8 cellular contexts compared by ENCODE assay signal in the genomic region with DNA sequence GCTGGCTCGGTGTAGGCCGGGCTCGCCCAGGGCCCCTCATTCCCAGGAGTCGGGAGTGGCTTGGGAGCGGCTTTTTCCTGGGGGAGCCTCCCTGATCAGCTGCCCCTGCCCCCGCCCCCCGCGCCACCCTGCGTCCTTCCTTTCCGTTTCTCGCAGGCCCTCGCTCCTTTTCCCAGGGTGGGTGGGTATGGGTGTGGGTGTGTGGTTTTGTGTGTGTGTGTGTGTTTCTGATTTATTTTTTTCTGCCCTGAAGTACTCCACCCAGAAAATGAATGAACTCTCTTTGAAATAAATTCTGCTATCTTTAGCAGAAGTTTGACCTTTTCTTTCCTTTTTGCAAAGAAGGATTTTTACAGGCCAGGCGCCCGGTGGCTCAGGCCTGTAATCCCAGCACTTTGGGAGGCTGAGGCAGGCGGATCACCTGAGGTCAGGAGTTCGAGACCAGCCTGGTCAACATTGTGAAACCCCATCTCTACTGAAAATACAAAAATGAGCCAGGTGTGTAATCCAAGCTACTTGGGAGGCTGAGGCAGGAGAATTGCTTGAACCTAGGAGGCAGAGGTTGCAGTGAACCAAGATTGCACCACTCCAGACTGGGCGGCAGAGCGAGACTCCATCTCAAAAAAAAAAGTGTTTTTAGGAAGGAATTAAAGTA. TPM values are rescaled to one million over a fixed set of nuclear protein-coding genes. Genes with fewer than 3 reads are reported as not detected.
DNase-seq lines count a peak whose midpoint lies in the region; ATAC-seq lines count a peak whose summit lies in the region.

No MANE protein-coding gene starts in this region.

- H3K4me3 Mint-ChIP-seq in memory B cell: peak overlapping the region; percentile 84

- no peak for DNase-seq in activated naive CD4-positive, alpha-beta T cell treated with anti-CD3 and anti-CD28 coated beads, Interleukin-2, amount 50 U/mL, for 72 hours (ENCODE audit: low spot score in 2 of 2)
- DNase-seq in memory B cell (ENCODE audit: low spot score in 2 of 2) (no peak), NCI-H510A (lab: John Stamatoyannopoulos, UW) (no peak), DMS153 (lab: John Stamatoyannopoulos, UW) (no peak), NCI-H2081 (lab: John Stamatoyannopoulos, UW) (no peak)
- no peak for DNase-seq in NK-92 treated with Interleukin-12 subunit alpha and Interleukin-12 subunit beta, amount 100 ng/mL, for 24 hours (lab: John Stamatoyannopoulos, UW)

- no peaks in the 10 kb centered on the region for H3K9me3 Mint-ChIP-seq in activated naive CD4-positive, alpha-beta T cell treated with anti-CD3 and anti-CD28 coated beads, Interleukin-2, amount 50 U/mL, for 72 hours
- H3K9me3 Mint-ChIP-seq in memory B cell: no peaks in the 10 kb centered on the region

- peak overlapping the region; percentile 88 to 94 for H3K27ac Mint-ChIP-seq in activated naive CD4-positive, alpha-beta T cell treated with anti-CD3 and anti-CD28 coated beads, Interleukin-2, amount 50 U/mL, for 72 hours
- H3K27ac Mint-ChIP-seq in memory B cell: peak overlapping the region; percentile 95

- no peaks in the 10 kb centered on the region for H3K27me3 Mint-ChIP-seq in memory B cell

- ATAC-seq in GM18867 (IDR thresholded peaks at IDR 0.05; ENCODE audit: unreplicated experiment): peak; percentile 31
- ATAC-seq in HG03064 (IDR thresholded peaks at IDR 0.05; ENCODE audit: low read depth, unreplicated experiment): peak; percentile 14
- ATAC-seq in activated naive CD4-positive, alpha-beta T cell treated with anti-CD3 and anti-CD28 coated beads, Interleukin-2, amount 50 U/mL, for 72 hours: peak; percentile 24 to 35
- ATAC-seq in memory B cell (ENCODE audit: low read depth): peak; percentile 28

- peaks cover 33% of the 10 kb centered on the region for H3K4me1 Mint-ChIP-seq in memory B cell

- peaks cover 18 to 42% of the 10 kb centered on the region in 2 donors for H3K36me3 Mint-ChIP-seq in activated naive CD4-positive, alpha-beta T cell treated with anti-CD3 and anti-CD28 coated beads, Interleukin-2, amount 50 U/mL, for 72 hours
- H3K36me3 Mint-ChIP-seq in memory B cell: peaks cover 14% of the 10 kb centered on the region

RNA-seq across cellular contexts. Expression of a gene that starts 30.0 kb away (rescaled TPM):
- 10 to 100 TPM; 35.2 to 39.0 TPM for total RNA-seq in activated naive CD4-positive, alpha-beta T cell treated with anti-CD3 and anti-CD28 coated beads, Interleukin-2, amount 50 U/mL, for 72 hours
